1 cellular context compared by ENCODE assay signal in genomic region chr6:154995241-154996162, GRCh38.
TF ChIP-seq lines count a peak whose summit lies in the region.

TIAM2 (plus strand) TSS chr6:154995315; CDS start chr6:155129224, 133,909 bp downstream.

TF ChIP-seq in HepG2, 621 proteins besides CTCF, POLR2A, EP300 and RAD21 (continued from another document and continues in another):
- peak; percentile 38; the same call in 1 of the 2 replicates for TF ChIP-seq ZNF574 (CRISPR knock-in tag; IDR thresholded peaks at IDR 0.05)
- TF ChIP-seq LBX2 (CRISPR knock-in tag; IDR thresholded peaks at IDR 0.05; ENCODE audit: borderline replicate concordance): no peak
- TF ChIP-seq NCOA1 (CRISPR knock-in tag; IDR thresholded peaks at IDR 0.05): no peak
- TF ChIP-seq ATF2 (CRISPR knock-in tag; IDR thresholded peaks at IDR 0.05): no peak
- TF ChIP-seq GATA4 (IDR thresholded peaks at IDR 0.05; ENCODE audit: borderline replicate concordance, low read depth): no peak
- no peak for TF ChIP-seq GTF3A (CRISPR knock-in tag; conservative IDR thresholded peaks at IDR 0.05)
- no peak for TF ChIP-seq ZNF230 (CRISPR knock-in tag; IDR thresholded peaks at IDR 0.05)
- no peak for TF ChIP-seq POGZ (CRISPR knock-in tag; IDR thresholded peaks at IDR 0.05)
- no peak for TF ChIP-seq ZNF280D (CRISPR knock-in tag; IDR thresholded peaks at IDR 0.05)
- no peak for TF ChIP-seq KLF16 (CRISPR knock-in tag; IDR thresholded peaks at IDR 0.05)
- no peak for TF ChIP-seq FOSL1 (CRISPR knock-in tag; IDR thresholded peaks at IDR 0.05; ENCODE audit: borderline replicate concordance)
- no peak for TF ChIP-seq ZNF749 (CRISPR knock-in tag; IDR thresholded peaks at IDR 0.05; ENCODE audit: borderline replicate concordance)
- no peak for TF ChIP-seq ZNF567 (CRISPR knock-in tag; IDR thresholded peaks at IDR 0.05; ENCODE audit: borderline replicate concordance)
- no peak for TF ChIP-seq MAZ (IDR thresholded peaks at IDR 0.05; ENCODE audit: borderline replicate concordance, low read depth, low read length)
- TF ChIP-seq MAZ (CRISPR knock-in tag; IDR thresholded peaks at IDR 0.05; ENCODE audit: low read depth): peak; percentile 54; the same call in 1 of the 2 replicates
- no peak for TF ChIP-seq FOXK2 (IDR thresholded peaks at IDR 0.05)
- TF ChIP-seq BATF2 (CRISPR knock-in tag; IDR thresholded peaks at IDR 0.05): no peak
- TF ChIP-seq NR3C1 (CRISPR knock-in tag; IDR thresholded peaks at IDR 0.05): no peak
- no peak for TF ChIP-seq ZNF589 (CRISPR knock-in tag; conservative IDR thresholded peaks at IDR 0.05)
- no peak for TF ChIP-seq ZBTB21 (CRISPR knock-in tag; IDR thresholded peaks at IDR 0.05)
- no peak for TF ChIP-seq ARNT2 (CRISPR knock-in tag; IDR thresholded peaks at IDR 0.05; ENCODE audit: low read depth)
- TF ChIP-seq ZNF687 (CRISPR knock-in tag; IDR thresholded peaks at IDR 0.05): peak; percentile 84
- peak; percentile 60 for TF ChIP-seq ZNF891 (CRISPR knock-in tag; IDR thresholded peaks at IDR 0.05)
- no peak for TF ChIP-seq PRDM4 (CRISPR knock-in tag; IDR thresholded peaks at IDR 0.05; ENCODE audit: borderline replicate concordance)
- TF ChIP-seq MAX (IDR thresholded peaks at IDR 0.05): no peak
- TF ChIP-seq ONECUT2 (CRISPR knock-in tag; IDR thresholded peaks at IDR 0.05): no peak
- no peak for TF ChIP-seq TRIM24 (CRISPR knock-in tag; IDR thresholded peaks at IDR 0.05)
- no peak for TF ChIP-seq PLRG1 (conservative IDR thresholded peaks at IDR 0.05)
- no peak for TF ChIP-seq MTA1 (CRISPR knock-in tag; IDR thresholded peaks at IDR 0.05; ENCODE audit: borderline replicate concordance)
- no peak for TF ChIP-seq SIN3A (IDR thresholded peaks at IDR 0.05; ENCODE audit: borderline replicate concordance, low read depth, low read length)
- TF ChIP-seq ARID5B (CRISPR knock-in tag; IDR thresholded peaks at IDR 0.05): peak; percentile 8; the same call in 1 of the 2 replicates
- no peak for TF ChIP-seq RORA (CRISPR knock-in tag; IDR thresholded peaks at IDR 0.05)
- TF ChIP-seq HNF4G (IDR thresholded peaks at IDR 0.05; ENCODE audit: borderline replicate concordance, low read depth, low read length): no peak
- no peak for TF ChIP-seq HNF4G (CRISPR knock-in tag; IDR thresholded peaks at IDR 0.05; ENCODE audit: borderline replicate concordance, low read depth)
- no peak for TF ChIP-seq FOXA3 (CRISPR knock-in tag; IDR thresholded peaks at IDR 0.05)
- TF ChIP-seq SRSF4 (IDR thresholded peaks at IDR 0.05; ENCODE audit: low read depth, low read length, poor library complexity, severe bottlenecking): no peak
- TF ChIP-seq TBP (CRISPR knock-in tag; IDR thresholded peaks at IDR 0.05): 0 out of 2 replicates have a peak, but pooled peaks have one; percentile 15
- no peak for TF ChIP-seq FOSL2 (CRISPR knock-in tag; IDR thresholded peaks at IDR 0.05)
- no peak for TF ChIP-seq HOXA9 (CRISPR knock-in tag; IDR thresholded peaks at IDR 0.05; ENCODE audit: borderline replicate concordance)
- no peak for TF ChIP-seq PCBP2 (optimal IDR thresholded peaks at IDR 0.05; ENCODE audit: low read depth, low read length, poor library complexity, severe bottlenecking)
- TF ChIP-seq BRCA1 (CRISPR knock-in tag; IDR thresholded peaks at IDR 0.05): no peak
- no peak for TF ChIP-seq FUBP1 (CRISPR knock-in tag; IDR thresholded peaks at IDR 0.05; ENCODE audit: borderline replicate concordance)
